ENCODE assay signal across 1 cellular context in genomic region chr13:40770934-40771618, GRCh38.
A peak's percentile ranks its signal among the peaks of the same experiment; 100 is the strongest.
TF ChIP-seq lines count a peak whose summit lies in the region.

TSS of gene MRPS31 (minus strand) at chr13:40771190. CDS start at chr13:40771136, 54 bp downstream.

TF ChIP-seq in H1, 55 proteins besides CTCF, POLR2A, EP300 and RAD21 (continued from another document):
- TF ChIP-seq HDAC6 (IDR thresholded peaks at IDR 0.05; ENCODE audit: low read depth, low read length), result no peak
- TF ChIP-seq BRCA1 (IDR thresholded peaks at IDR 0.05; ENCODE audit: low read depth, low read length), result no peak
- no peak for TF ChIP-seq FOSL1 (IDR thresholded peaks at IDR 0.05; ENCODE audit: insufficient read depth, low read depth, low read length)
- TF ChIP-seq SIX5 (IDR thresholded peaks at IDR 0.05; ENCODE audit: low read depth, low read length), result peak; percentile 37; the same call in 1 of the 2 replicates
- TF ChIP-seq GTF2F1 (IDR thresholded peaks at IDR 0.05; ENCODE audit: borderline replicate concordance, low read depth, low read length), result no peak; the same call in 1 of the 2 replicates
- peak; percentile 68; the same call in 1 of the 2 replicates for TF ChIP-seq TEAD4 (IDR thresholded peaks at IDR 0.05; ENCODE audit: low read depth, low read length)
- TF ChIP-seq SIRT6 (IDR thresholded peaks at IDR 0.05; ENCODE audit: low read length), result no peak
- TF ChIP-seq PHF8 (conservative IDR thresholded peaks at IDR 0.05; ENCODE audit: low read depth, low read length), result peak; percentile 91
- TF ChIP-seq RNF2 (IDR thresholded peaks at IDR 0.05; ENCODE audit: borderline replicate concordance, low read depth, low read length, missing control alignments, poor library complexity, severe bottlenecking), result no peak
- no peak for TF ChIP-seq KDM1A (IDR thresholded peaks at IDR 0.05; ENCODE audit: borderline replicate concordance, low read length)
- peak; percentile 63 for TF ChIP-seq SP1 (IDR thresholded peaks at IDR 0.05; ENCODE audit: low read depth, low read length)
- peak; percentile 93 for TF ChIP-seq TAF1 (IDR thresholded peaks at IDR 0.05; ENCODE audit: low read depth, low read length)
- TF ChIP-seq KDM5A (IDR thresholded peaks at IDR 0.05; ENCODE audit: low read length), result peak; percentile 92
- no peak for TF ChIP-seq CHD1 (IDR thresholded peaks at IDR 0.05; ENCODE audit: low read depth, low read length)
- no peak for TF ChIP-seq JUND (IDR thresholded peaks at IDR 0.05; ENCODE audit: low read length)
- TF ChIP-seq GABPA (IDR thresholded peaks at IDR 0.05; ENCODE audit: borderline replicate concordance, insufficient read depth, low read length), result peak; percentile 100
- TF ChIP-seq SIN3A (conservative IDR thresholded peaks at IDR 0.05 in 1 of 2, IDR thresholded peaks at IDR 0.05 in 1 of 2; ENCODE audit: low read depth in 1 of 2, low read length in 2 of 2), result peak; percentile 27 to 93; a peak in 1 of 4 replicates
- no peak for TF ChIP-seq CBX8 (IDR thresholded peaks at IDR 0.05; ENCODE audit: borderline replicate concordance, low read depth, low read length)
- no peak; the same call in 1 of the 2 replicates for TF ChIP-seq ATF2 (IDR thresholded peaks at IDR 0.05; ENCODE audit: low read length)
- TF ChIP-seq POLR2AphosphoS5 (IDR thresholded peaks at IDR 0.05; ENCODE audit: low read depth, low read length), result peak; percentile 98
- no peak for TF ChIP-seq SAP30 (IDR thresholded peaks at IDR 0.05; ENCODE audit: insufficient read depth, insufficient replicate concordance, low read length)
- peak; percentile 98 for TF ChIP-seq ASH2L (IDR thresholded peaks at IDR 0.05; ENCODE audit: low read length)
- TF ChIP-seq ATF3 (IDR thresholded peaks at IDR 0.05; ENCODE audit: insufficient read depth, low read depth, low read length), result no peak
- TF ChIP-seq CEBPB (IDR thresholded peaks at IDR 0.05; ENCODE audit: low read depth, low read length), result no peak
- peak; percentile 88; the same call in 1 of the 2 replicates for TF ChIP-seq RXRA (IDR thresholded peaks at IDR 0.05; ENCODE audit: insufficient read depth, low read depth, low read length)
- TF ChIP-seq TAF7 (optimal IDR thresholded peaks at IDR 0.05; ENCODE audit: borderline replicate concordance, low read depth, low read length), result peak; percentile 58
- TF ChIP-seq USF2 (IDR thresholded peaks at IDR 0.05; ENCODE audit: low read length), result no peak
- peak; percentile 66; the same call in 1 of the 2 replicates for TF ChIP-seq SRF (IDR thresholded peaks at IDR 0.05; ENCODE audit: low read depth, low read length)
- TF ChIP-seq EZH2 (IDR thresholded peaks at IDR 0.05; ENCODE audit: low read depth, low read length, severe bottlenecking), result no peak
- peak; percentile 96 for TF ChIP-seq RBBP5 (IDR thresholded peaks at IDR 0.05; ENCODE audit: borderline replicate concordance, low read depth, low read length)
- no peak for TF ChIP-seq HDAC2 (IDR thresholded peaks at IDR 0.05; ENCODE audit: borderline replicate concordance in 1 of 2, low read depth in 2 of 2, low read length in 2 of 2)
- TF ChIP-seq POU5F1 (IDR thresholded peaks at IDR 0.05; ENCODE audit: low read depth, low read length), result no peak
- peak; percentile 64 for TF ChIP-seq E2F6 (IDR thresholded peaks at IDR 0.05)
- peak; percentile 93 for TF ChIP-seq TBP (IDR thresholded peaks at IDR 0.05; ENCODE audit: low read depth, low read length)
- TF ChIP-seq ZNF274 (IDR thresholded peaks at IDR 0.05; ENCODE audit: borderline replicate concordance, extremely low read depth, low read length), result no peak
- TF ChIP-seq MAFK (IDR thresholded peaks at IDR 0.05; ENCODE audit: low read depth, low read length), result no peak
- TF ChIP-seq BACH1 (IDR thresholded peaks at IDR 0.05; ENCODE audit: low read length), result no peak
- TF ChIP-seq NRF1 (IDR thresholded peaks at IDR 0.05; ENCODE audit: low read depth, low read length), result no peak
- TF ChIP-seq KDM4A (IDR thresholded peaks at IDR 0.05; ENCODE audit: low read depth, low read length, severe bottlenecking), result peak; percentile 66
- peak; percentile 52; the same call in 1 of the 2 replicates for TF ChIP-seq CHD2 (IDR thresholded peaks at IDR 0.05; ENCODE audit: low read length)
- TF ChIP-seq EGR1 (IDR thresholded peaks at IDR 0.05; ENCODE audit: borderline replicate concordance, low read depth, low read length), result peak; percentile 37; the same call in 1 of the 2 replicates
- TF ChIP-seq SP2 (IDR thresholded peaks at IDR 0.05; ENCODE audit: low read length), result no peak
- TF ChIP-seq CBX5 (IDR thresholded peaks at IDR 0.05; ENCODE audit: low read depth, low read length), result no peak
- no peak for TF ChIP-seq RFX5 (IDR thresholded peaks at IDR 0.05; ENCODE audit: borderline replicate concordance, low read depth, low read length)
- peak; percentile 55; the same call in 1 of the 2 replicates for TF ChIP-seq CREB1 (IDR thresholded peaks at IDR 0.05)
- peak; percentile 62; the same call in 1 of the 2 replicates for TF ChIP-seq JUN (IDR thresholded peaks at IDR 0.05; ENCODE audit: low read depth, low read length)
- TF ChIP-seq YY1 (IDR thresholded peaks at IDR 0.05; ENCODE audit: low read depth, low read length), result 0 out of 2 replicates have a peak, but pooled peaks have one; percentile 46
- peak; percentile 94 for TF ChIP-seq SP4 (IDR thresholded peaks at IDR 0.05; ENCODE audit: low read length)
- TF ChIP-seq TCF12 (IDR thresholded peaks at IDR 0.05; ENCODE audit: low read depth, low read length), result no peak
- TF ChIP-seq MAX (IDR thresholded peaks at IDR 0.05), result peak; percentile 87
- no peak for TF ChIP-seq CHD7 (IDR thresholded peaks at IDR 0.05; ENCODE audit: insufficient replicate concordance, low read length)
